8 cellular contexts compared by ENCODE assay signal in the genomic region with DNA sequence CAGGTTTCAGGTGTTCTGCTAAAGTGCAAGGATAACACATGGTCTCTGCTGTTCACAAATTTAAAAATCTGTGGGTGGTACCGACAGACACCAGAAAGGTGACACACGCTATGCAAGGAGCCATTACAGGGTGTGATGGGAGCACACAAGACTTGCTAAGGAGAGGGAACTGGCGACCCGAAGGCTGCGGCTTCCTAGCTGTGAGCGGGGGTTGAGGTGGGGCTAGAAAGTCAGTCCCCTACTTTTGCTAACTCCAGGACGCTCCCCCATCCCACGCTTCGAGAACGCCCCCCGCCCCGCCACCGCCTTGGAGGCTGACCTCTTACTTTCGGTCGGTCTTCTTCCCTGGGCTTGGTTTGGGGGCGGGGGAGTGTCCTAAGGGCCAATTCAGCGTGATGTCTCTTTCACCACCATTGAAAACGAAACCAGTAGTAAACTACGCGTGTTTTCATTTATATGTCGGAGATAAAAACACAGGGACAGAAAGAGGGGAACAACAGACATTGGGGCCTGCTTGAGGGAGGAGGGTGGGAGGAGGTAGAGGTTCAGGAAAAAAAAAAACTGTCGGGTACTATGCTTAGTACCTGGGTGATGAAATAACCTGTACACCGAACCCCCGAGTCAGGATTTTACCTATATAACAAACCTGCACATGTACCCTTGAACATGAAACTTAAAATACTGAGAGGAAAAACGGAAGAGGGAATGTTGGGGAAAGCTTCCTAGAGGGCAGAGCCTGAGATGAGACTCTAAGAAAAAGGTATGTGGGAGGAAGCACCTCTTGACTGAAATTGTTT. TPM values are rescaled to one million over a fixed set of nuclear protein-coding genes. Genes with fewer than 3 reads are reported as not detected.
DNase-seq lines count a peak whose midpoint lies in the region; TF ChIP-seq lines count a peak whose summit lies in the region.

No MANE protein-coding gene starts in this region.

- H3K27ac ChIP-seq in esophagus (ENCODE audit: low read depth in 2 of 2, low read length in 1 of 2) (peak overlapping the region; percentile 91 to 97), neural progenitor cell (peak overlapping the region; percentile 85), urinary bladder (ENCODE audit: low read depth) (peak overlapping the region; percentile 94)

- no peak overlapping the region for H3K4me3 Mint-ChIP-seq in neural progenitor cell

- H3K9me3 Mint-ChIP-seq in neural progenitor cell = no peaks in the 10 kb centered on the region

- peaks cover 57% of the 10 kb centered on the region for H3F3A ChIP-seq in neural progenitor cell (ENCODE audit: low read depth)

- H3K4me1 ChIP-seq in esophagus (ENCODE audit: control insufficient read depth in 2 of 2, insufficient read depth in 2 of 2, low read length in 1 of 2) (peaks cover 3 to 13% of the 10 kb centered on the region in 2 donors), neural progenitor cell (peaks cover 29% of the 10 kb centered on the region), urinary bladder (ENCODE audit: insufficient read depth) (no peaks in the 10 kb centered on the region)

- peak; percentile 33 for DNase-seq in DMS79 (lab: John Stamatoyannopoulos, UW)
- peak; percentile 48 to 50 for DNase-seq in Kasumi-1 (lab: John Stamatoyannopoulos, UW)
- peak; percentile 70 to 78 for DNase-seq in activated CD4-positive, alpha-beta T cell treated with anti-CD3 and anti-CD28 coated beads, Interleukin-2, amount 50 U/mL, for 48 hours
- DNase-seq in neural progenitor cell (ENCODE audit: low spot score) = peak; percentile 64
- no peak for DNase-seq in NCI-H187 treated with DMSO at 0.1 percent for 48 hours (lab: John Stamatoyannopoulos, UW)
- no peak for DNase-seq in AG20443 (ENCODE audit: low spot score)

- peaks cover 4% of the 10 kb centered on the region for H3K27me3 Mint-ChIP-seq in neural progenitor cell (ENCODE audit: insufficient read depth, low read depth)

- H3K27ac Mint-ChIP-seq in neural progenitor cell = no peak overlapping the region

- H4K20me1 ChIP-seq in neural progenitor cell (ENCODE audit: low read depth) = peaks cover 25% of the 10 kb centered on the region

- no peaks in the 10 kb centered on the region for H3K27me3 ChIP-seq in esophagus (ENCODE audit: control insufficient read depth in 1 of 2, insufficient read depth in 2 of 2, low read length in 2 of 2)
- no peaks in the 10 kb centered on the region for H3K27me3 ChIP-seq in neural progenitor cell

- no peak overlapping the region for H2AFZ ChIP-seq in neural progenitor cell (replicated peaks)

- H3K79me2 ChIP-seq in neural progenitor cell (ENCODE audit: low read depth) = peaks cover 68% of the 10 kb centered on the region

- peaks cover 25% of the 10 kb centered on the region for H3K4me1 Mint-ChIP-seq in neural progenitor cell

- TF ChIP-seq CTCF in neural progenitor cell (IDR thresholded peaks at IDR 0.05) = no peak

- H3K9ac ChIP-seq in neural progenitor cell = peak overlapping the region; percentile 28

- peaks cover 0 to 5% of the 10 kb centered on the region in 2 donors for H3K36me3 ChIP-seq in esophagus (ENCODE audit: control insufficient read depth in 2 of 2, insufficient read depth in 2 of 2, low read length in 1 of 2)
- peaks cover 14% of the 10 kb centered on the region for H3K36me3 ChIP-seq in neural progenitor cell
- H3K36me3 ChIP-seq in urinary bladder (ENCODE audit: insufficient read depth) = no peaks in the 10 kb centered on the region

- WGBS in esophagus, 2 donors = 0 to 1% methylated on average over 25 of the region's 25 CpGs
- under 1% methylated on average over 25 of the region's 25 CpGs for WGBS in urinary bladder

- H3K9me3 ChIP-seq in esophagus (ENCODE audit: control insufficient read depth in 2 of 2, insufficient read depth in 1 of 2, low read depth in 1 of 2, low read length in 1 of 2) (no peaks in the 10 kb centered on the region), neural progenitor cell (ENCODE audit: low read depth) (no peaks in the 10 kb centered on the region)

- H3K4me3 ChIP-seq in esophagus (ENCODE audit: low read depth in 1 of 2, low read length in 2 of 2) = peak overlapping the region; percentile 44 to 70
- H3K4me3 ChIP-seq in neural progenitor cell = peak overlapping the region; percentile 64
- H3K4me3 ChIP-seq in urinary bladder (ENCODE audit: low read depth, low read length) = peak overlapping the region; percentile 54

- peaks cover 12% of the 10 kb centered on the region for H3K36me3 Mint-ChIP-seq in neural progenitor cell

- peak overlapping the region; percentile 84 for H3K4me2 ChIP-seq in neural progenitor cell

RNA-seq across cellular contexts. Expression of a gene that starts 1.1 kb away (rescaled TPM):
- 10 to 100 TPM in 1 of 2 donors, 1 to 10 TPM in 1; 8.9 to 74.3 TPM for polyA plus RNA-seq in esophagus
- total RNA-seq in neural progenitor cell (ENCODE audit: low replicate concordance) = 210 and 297 TPM in 2 replicates
- total RNA-seq in urinary bladder = 38.4 TPM
- 54.9 TPM for polyA plus RNA-seq in urinary bladder

RNA-seq across cellular contexts. Expression of a gene that starts 5.1 kb away (rescaled TPM):
- polyA plus RNA-seq in esophagus (10 to 100 TPM; 28.8 to 38.8 TPM), urinary bladder (110 TPM)
- total RNA-seq in neural progenitor cell (ENCODE audit: low replicate concordance) (69.0 and 86.5 TPM in 2 replicates), urinary bladder (61.2 TPM)

RNA-seq across cellular contexts. Expression of a gene that starts 7.5 kb away (rescaled TPM):
- polyA plus RNA-seq in esophagus (10 to 100 TPM; 27.1 TPM), urinary bladder (27.9 TPM)
- total RNA-seq in neural progenitor cell (ENCODE audit: low replicate concordance) (19.3 and 47.4 TPM in 2 replicates), urinary bladder (10.5 TPM)

RNA-seq across cellular contexts. Expression of a gene that starts 14.0 kb away (rescaled TPM):
- 10 to 100 TPM; 14.3 to 15.8 TPM for polyA plus RNA-seq in esophagus
- 32.1 and 48.1 TPM in 2 replicates for total RNA-seq in neural progenitor cell (ENCODE audit: low replicate concordance)
- 10.8 TPM for total RNA-seq in urinary bladder
- polyA plus RNA-seq in urinary bladder = 29.2 TPM

RNA-seq across cellular contexts. Expression of a gene that starts 17.8 kb away (rescaled TPM):
- under 1 TPM in 1 of 2 donors, not detected in 1; 0.22 TPM for polyA plus RNA-seq in esophagus
- not detected in 2 replicates for total RNA-seq in neural progenitor cell (ENCODE audit: low replicate concordance)
- not detected for total RNA-seq in urinary bladder
- polyA plus RNA-seq in urinary bladder = not detected

Comparison
In these comparisons a context has a peak if more than half of its experiments do, and no peak if none do; other contexts are left out.
1. DNase-seq: peak in DMS79 (single experiment), Kasumi-1 (2 of 2), activated CD4-positive, alpha-beta T cell treated with anti-CD3 and anti-CD28 coated beads, Interleukin-2, amount 50 U/mL, for 48 hours (2 of 2) and neural progenitor cell (single experiment); none in NCI-H187 treated with DMSO at 0.1 percent for 48 hours (single experiment) and AG20443 (single experiment).
2. Peak in every context shown above with its lines, with median percentiles within 50 percentile points of each other: H3K27ac ChIP-seq and H3K4me3 ChIP-seq.